In genomic region chr3:14891135-14892132, GRCh38 we compare ENCODE assay signal across 2 cellular contexts.
TF ChIP-seq lines count a peak whose summit lies in the region.

No MANE protein-coding gene starts in this region.

TF ChIP-seq in HEK293, 187 proteins besides CTCF, POLR2A, EP300 and RAD21 (continued from another document):
- TF ChIP-seq PRDM1 (tag by site-specific recombination; IDR thresholded peaks at IDR 0.05) (peak; percentile 74), ZNF629 (tag by site-specific recombination; IDR thresholded peaks at IDR 0.05) (no peak)

TF ChIP-seq in GM12878, 131 proteins besides CTCF, POLR2A, EP300 and RAD21 (continued from another document):
- TF ChIP-seq FOXK2 (IDR thresholded peaks at IDR 0.05) (no peak), RELA (IDR thresholded peaks at IDR 0.05; ENCODE audit: borderline replicate concordance, partially characterized antibody) (no peak), CBFB (IDR thresholded peaks at IDR 0.05; ENCODE audit: low read depth) (no peak), SPI1 (IDR thresholded peaks at IDR 0.05; ENCODE audit: borderline replicate concordance, insufficient read depth, low read depth, low read length) (no peak), YBX1 (IDR thresholded peaks at IDR 0.05) (no peak)
